Comparison of ENCODE assay signal across 25 cellular contexts in genomic region chr12:123893276-123893675, GRCh38.
"Had no signal": no experiment of that assay in that cellular context is flagged by ENCODE, and none has a peak within 500 bp of the region (broad histone marks: within the 10 kb centered on the region; RNA-seq: fewer than 3 reads in every experiment).

No MANE protein-coding gene starts in this region.

- DNase-seq: colonic mucosa; cortex of kidney; effector CD8-positive, alpha-beta T cell; effector memory CD8-positive, alpha-beta T cell; endodermal cell; erythroblast; esophagus squamous epithelium; foreskin fibroblast; foreskin melanocyte; gastrocnemius medialis; glutamatergic neuron; head of caudate nucleus; heart right ventricle; hippocampal formation; left cardiac atrium; left lung; left ventricle myocardium superior; lower lobe of right lung; mesenchymal stem cell; mucosa of descending colon had no signal

- H3K27me3 ChIP-seq: colonic mucosa had no signal

- H3K4me3 ChIP-seq: colonic mucosa, esophagus squamous epithelium, gastrocnemius medialis, heart right ventricle, left lung, lower lobe of right lung, mucosa of descending colon had no signal

- H3K36me3 ChIP-seq: colonic mucosa, esophagus squamous epithelium, gastrocnemius medialis, heart right ventricle, left lung, lower lobe of right lung had no signal

- FAIRE-seq: endometrium, islet of Langerhans, keratinocyte had no signal

- H3K9me3 ChIP-seq: colonic mucosa, esophagus squamous epithelium, gastrocnemius medialis, heart right ventricle, left lung, lower lobe of right lung, mucosa of descending colon had no signal

- H3K4me1 ChIP-seq: colonic mucosa, esophagus squamous epithelium, gastrocnemius medialis, heart right ventricle, left lung, lower lobe of right lung had no signal

- ATAC-seq: effector memory CD8-positive, alpha-beta T cell; esophagus mucosa; gastrocnemius medialis; left cardiac atrium; left lung; left ventricle myocardium superior; lower lobe of right lung; mucosa of descending colon had no signal

- H3K27ac ChIP-seq: colonic mucosa, epithelial cell of prostate, esophagus squamous epithelium, gastrocnemius medialis, heart right ventricle, left lung, lower lobe of right lung had no signal
